ENCODE assay signal across 1 cellular context in genomic region chr16:56684256-56684925, GRCh38.
TF ChIP-seq lines count a peak whose summit lies in the region.

No MANE protein-coding gene starts in this region.

TF ChIP-seq in HEK293T, 16 proteins besides CTCF, POLR2A, EP300 and RAD21 (continued from another document):
- no peak for TF ChIP-seq ELF4 (IDR thresholded peaks at IDR 0.05)
- no peak for TF ChIP-seq FOXM1 (IDR thresholded peaks at IDR 0.05; ENCODE audit: borderline replicate concordance)
